17 cellular contexts compared by ENCODE assay signal in the genomic region with DNA sequence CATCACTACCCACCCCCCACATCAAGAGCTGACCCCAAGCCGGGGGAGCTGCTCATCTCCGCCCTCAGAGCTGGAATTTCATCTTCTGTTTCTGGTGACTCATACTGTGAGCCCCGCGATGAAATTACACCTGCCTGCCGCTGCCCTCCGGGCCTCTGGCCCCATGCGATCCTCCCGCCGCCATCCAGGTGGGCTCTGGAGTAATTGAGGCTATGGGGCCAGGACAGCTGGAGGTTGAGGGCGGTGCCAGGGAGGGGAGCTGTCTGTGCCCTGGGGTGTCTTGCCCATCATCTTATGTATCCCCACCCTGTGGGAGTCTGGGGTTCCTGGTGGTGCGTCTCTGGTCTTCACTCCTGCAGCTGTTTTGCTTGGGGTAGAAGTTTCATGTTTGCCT. TPM values are rescaled to one million over a fixed set of nuclear protein-coding genes. Genes with fewer than 3 reads are reported as not detected.
DNase-seq lines count a peak whose midpoint lies in the region; ATAC-seq and TF ChIP-seq lines count a peak whose summit lies in the region.
"Had no signal": no experiment of that assay in that cellular context is flagged by ENCODE, and none has a peak within 500 bp of the region (broad histone marks: within the 10 kb centered on the region; RNA-seq: fewer than 3 reads in every experiment).

No MANE protein-coding gene starts in this region.

- H3K4me2 ChIP-seq in neural progenitor cell = no peak overlapping the region

- peaks cover 13% of the 10 kb centered on the region for H3F3A ChIP-seq in neural progenitor cell (ENCODE audit: low read depth)

- H3K4me3 ChIP-seq in HEK293 (ENCODE audit: low read depth, low read length) = no peak overlapping the region
- no peak overlapping the region for H3K4me3 ChIP-seq in SJCRH30
- H3K4me3 ChIP-seq in neural progenitor cell = no peak overlapping the region
- H3K4me3 ChIP-seq: SJSA1 had no signal

- no peaks in the 10 kb centered on the region for H3K9me3 ChIP-seq in HEK293 (ENCODE audit: control insufficient read depth, insufficient read depth, low read depth, low read length)
- H3K9me3 ChIP-seq in SJCRH30 (replicated peaks) = no peaks in the 10 kb centered on the region
- no peaks in the 10 kb centered on the region for H3K9me3 ChIP-seq in neural progenitor cell (ENCODE audit: low read depth)
- H3K9me3 ChIP-seq: SJSA1 had no signal

- TF ChIP-seq CTCF in HEK293 (tag by site-specific recombination; IDR thresholded peaks at IDR 0.05) (no peak), neural progenitor cell (IDR thresholded peaks at IDR 0.05) (no peak)

- H3K27me3 Mint-ChIP-seq in neural progenitor cell (ENCODE audit: insufficient read depth, low read depth) = no peaks in the 10 kb centered on the region
- H3K27me3 Mint-ChIP-seq: activated T-helper 17 cell treated with anti-CD3 and anti-CD28 coated beads, Interleukin-2, amount 50 U/mL, for 72 hours had no signal

- DNase-seq in COLO668 (lab: John Stamatoyannopoulos, UW; ENCODE audit: unreplicated experiment) = peak; percentile 70
- DNase-seq in SJCRH30 = peak; percentile 53 to 61
- DNase-seq in neural progenitor cell (ENCODE audit: low spot score) = no peak
- DNase-seq in SKM-1 (lab: John Stamatoyannopoulos, UW; ENCODE audit: unreplicated experiment) = no peak
- DNase-seq in OCI-M1 (lab: John Stamatoyannopoulos, UW) = no peak
- no peak for DNase-seq in cerebellar cortex (ENCODE audit: low spot score)
- DNase-seq: effector CD4-positive, alpha-beta T cell; NCI-H1092; NCI-H510A had no signal

- CTCF ChIA-PET in HEK293 (lab: Yijun Ruan, JAX) = interaction anchor here (0.6 to 3.3 kb wide), 2 partner anchors 13 to 380 kb away, joined by 3 to 13 read pairs; no protein-coding TSS in a partner anchor

- no peak overlapping the region for H3K9ac ChIP-seq in neural progenitor cell

- H3K36me3 ChIP-seq in HEK293 (ENCODE audit: control insufficient read depth in 2 of 2, insufficient read depth in 1 of 2, low read length in 2 of 2) (no peaks in the 10 kb centered on the region; a peak in 1 of 3 replicates), SJCRH30 (peaks cover 21% of the 10 kb centered on the region), neural progenitor cell (no peaks in the 10 kb centered on the region)
- H3K36me3 ChIP-seq: SJSA1 had no signal

- POLR2A ChIA-PET in HEK293 (lab: Yijun Ruan, JAX) = interaction anchor here (1.1 to 1.2 kb wide), 2 partner anchors 10 to 11 kb away, joined by 3 read pairs; no protein-coding TSS in a partner anchor

- H3K27ac ChIP-seq in HEK293 (ENCODE audit: extremely low read depth, low read depth, low read length) (0 out of 2 replicates have a peak overlapping the region, but pooled peaks have one; percentile 14), SJCRH30 (no peak overlapping the region), neural progenitor cell (no peak overlapping the region)
- H3K27ac ChIP-seq: SJSA1 had no signal

- ATAC-seq in GM18907 (IDR thresholded peaks at IDR 0.05; ENCODE audit: unreplicated experiment) = no peak
- ATAC-seq: activated CD4-positive, CD25-positive, alpha-beta regulatory T cell treated with anti-CD3 and anti-CD28 coated beads, Interleukin-2, amount 50 U/mL, for 24 hours; activated T-helper 17 cell treated with anti-CD3 and anti-CD28 coated beads, Interleukin-2, amount 50 U/mL, for 72 hours; sciatic nerve had no signal

- H3K4me3 Mint-ChIP-seq in neural progenitor cell = peak overlapping the region; percentile 46
- H3K4me3 Mint-ChIP-seq: activated T-helper 17 cell treated with anti-CD3 and anti-CD28 coated beads, Interleukin-2, amount 50 U/mL, for 72 hours; central memory CD8-positive, alpha-beta T cell had no signal

- H3K79me2 ChIP-seq in neural progenitor cell (ENCODE audit: low read depth) = peaks cover 100% of the 10 kb centered on the region

- H2AFZ ChIP-seq in neural progenitor cell (replicated peaks) = no peak overlapping the region

- no peaks in the 10 kb centered on the region for H3K9me3 Mint-ChIP-seq in neural progenitor cell
- H3K9me3 Mint-ChIP-seq: activated T-helper 17 cell treated with anti-CD3 and anti-CD28 coated beads, Interleukin-2, amount 50 U/mL, for 72 hours; central memory CD8-positive, alpha-beta T cell; neural crest cell had no signal

- peaks cover 100% of the 10 kb centered on the region for H4K20me1 ChIP-seq in neural progenitor cell (ENCODE audit: low read depth)

- H3K4me1 ChIP-seq in HEK293 (ENCODE audit: control insufficient read depth, insufficient read depth, low read length) = peaks cover 6% of the 10 kb centered on the region; the same call in 1 of the 2 replicates
- H3K4me1 ChIP-seq in SJCRH30 = peaks cover 21% of the 10 kb centered on the region
- H3K4me1 ChIP-seq in neural progenitor cell = no peaks in the 10 kb centered on the region
- H3K4me1 ChIP-seq: SJSA1 had no signal

- H3K4me1 Mint-ChIP-seq in neural progenitor cell = peaks cover 34% of the 10 kb centered on the region
- H3K4me1 Mint-ChIP-seq: central memory CD8-positive, alpha-beta T cell had no signal

- peak overlapping the region; percentile 62 for H3K27ac Mint-ChIP-seq in neural progenitor cell
- H3K27ac Mint-ChIP-seq: activated T-helper 17 cell treated with anti-CD3 and anti-CD28 coated beads, Interleukin-2, amount 50 U/mL, for 72 hours had no signal

- H3K36me3 Mint-ChIP-seq in neural progenitor cell = peaks cover 7% of the 10 kb centered on the region

- no peaks in the 10 kb centered on the region for H3K27me3 ChIP-seq in SJCRH30
- no peaks in the 10 kb centered on the region for H3K27me3 ChIP-seq in neural progenitor cell
- H3K27me3 ChIP-seq: SJSA1 had no signal

TF ChIP-seq in HEK293, 187 proteins besides CTCF, POLR2A, EP300 and RAD21 (continues in another document):
- TF ChIP-seq ZNF677 (tag by site-specific recombination; IDR thresholded peaks at IDR 0.05) = no peak
- TF ChIP-seq SP7 (tag by site-specific recombination; IDR thresholded peaks at IDR 0.05) = 0 out of 2 replicates have a peak, but pooled peaks have one; percentile 29
- no peak for TF ChIP-seq KLF10 (tag by site-specific recombination; IDR thresholded peaks at IDR 0.05)
- TF ChIP-seq GLIS2 (tag by site-specific recombination; IDR thresholded peaks at IDR 0.05) = peak; percentile 40; the same call in 1 of the 2 replicates
- no peak for TF ChIP-seq ZNF610 (tag by site-specific recombination; IDR thresholded peaks at IDR 0.05; ENCODE audit: borderline replicate concordance)
- peak; percentile 93 for TF ChIP-seq ZIC2 (tag by site-specific recombination; IDR thresholded peaks at IDR 0.05)
- TF ChIP-seq, protein P1, sequence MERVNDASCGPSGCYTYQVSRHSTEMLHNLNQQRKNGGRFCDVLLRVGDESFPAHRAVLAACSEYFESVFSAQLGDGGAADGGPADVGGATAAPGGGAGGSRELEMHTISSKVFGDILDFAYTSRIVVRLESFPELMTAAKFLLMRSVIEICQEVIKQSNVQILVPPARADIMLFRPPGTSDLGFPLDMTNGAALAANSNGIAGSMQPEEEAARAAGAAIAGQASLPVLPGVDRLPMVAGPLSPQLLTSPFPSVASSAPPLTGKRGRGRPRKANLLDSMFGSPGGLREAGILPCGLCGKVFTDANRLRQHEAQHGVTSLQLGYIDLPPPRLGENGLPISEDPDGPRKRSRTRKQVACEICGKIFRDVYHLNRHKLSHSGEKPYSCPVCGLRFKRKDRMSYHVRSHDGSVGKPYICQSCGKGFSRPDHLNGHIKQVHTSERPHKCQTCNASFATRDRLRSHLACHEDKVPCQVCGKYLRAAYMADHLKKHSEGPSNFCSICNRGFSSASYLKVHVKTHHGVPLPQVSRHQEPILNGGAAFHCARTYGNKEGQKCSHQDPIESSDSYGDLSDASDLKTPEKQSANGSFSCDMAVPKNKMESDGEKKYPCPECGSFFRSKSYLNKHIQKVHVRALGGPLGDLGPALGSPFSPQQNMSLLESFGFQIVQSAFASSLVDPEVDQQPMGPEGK (tag by site-specific recombination; IDR thresholded peaks at IDR 0.05) = peak; percentile 29; the same call in 1 of the 2 replicates
- TF ChIP-seq GLIS1 (tag by site-specific recombination; IDR thresholded peaks at IDR 0.05) = 0 out of 2 replicates have a peak, but pooled peaks have one; percentile 40
- TF ChIP-seq, protein P2, sequence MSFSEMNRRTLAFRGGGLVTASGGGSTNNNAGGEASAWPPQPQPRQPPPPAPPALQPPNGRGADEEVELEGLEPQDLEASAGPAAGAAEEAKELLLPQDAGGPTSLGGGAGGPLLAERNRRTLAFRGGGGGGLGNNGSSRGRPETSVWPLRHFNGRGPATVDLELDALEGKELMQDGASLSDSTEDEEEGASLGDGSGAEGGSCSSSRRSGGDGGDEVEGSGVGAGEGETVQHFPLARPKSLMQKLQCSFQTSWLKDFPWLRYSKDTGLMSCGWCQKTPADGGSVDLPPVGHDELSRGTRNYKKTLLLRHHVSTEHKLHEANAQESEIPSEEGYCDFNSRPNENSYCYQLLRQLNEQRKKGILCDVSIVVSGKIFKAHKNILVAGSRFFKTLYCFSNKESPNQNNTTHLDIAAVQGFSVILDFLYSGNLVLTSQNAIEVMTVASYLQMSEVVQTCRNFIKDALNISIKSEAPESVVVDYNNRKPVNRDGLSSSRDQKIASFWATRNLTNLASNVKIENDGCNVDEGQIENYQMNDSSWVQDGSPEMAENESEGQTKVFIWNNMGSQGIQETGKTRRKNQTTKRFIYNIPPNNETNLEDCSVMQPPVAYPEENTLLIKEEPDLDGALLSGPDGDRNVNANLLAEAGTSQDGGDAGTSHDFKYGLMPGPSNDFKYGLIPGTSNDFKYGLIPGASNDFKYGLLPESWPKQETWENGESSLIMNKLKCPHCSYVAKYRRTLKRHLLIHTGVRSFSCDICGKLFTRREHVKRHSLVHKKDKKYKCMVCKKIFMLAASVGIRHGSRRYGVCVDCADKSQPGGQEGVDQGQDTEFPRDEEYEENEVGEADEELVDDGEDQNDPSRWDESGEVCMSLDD (tag by site-specific recombination; IDR thresholded peaks at IDR 0.05) = 0 out of 2 replicates have a peak, but pooled peaks have one; percentile 16
- TF ChIP-seq ZNF600 (tag by site-specific recombination; IDR thresholded peaks at IDR 0.05) = no peak
- no peak for TF ChIP-seq ZNF175 (tag by site-specific recombination; IDR thresholded peaks at IDR 0.05)
- TF ChIP-seq ZNF654 (tag by site-specific recombination; IDR thresholded peaks at IDR 0.05; ENCODE audit: low read depth) = no peak
- no peak for TF ChIP-seq ZNF302 (tag by site-specific recombination; IDR thresholded peaks at IDR 0.05; ENCODE audit: low read depth)
- TF ChIP-seq ZNF146 (tag by site-specific recombination; IDR thresholded peaks at IDR 0.05) = no peak
- no peak for TF ChIP-seq ZNF2 (tag by site-specific recombination; IDR thresholded peaks at IDR 0.05)
- no peak for TF ChIP-seq ZNF621 (tag by site-specific recombination; IDR thresholded peaks at IDR 0.05)
- no peak for TF ChIP-seq ZXDB (tag by site-specific recombination; IDR thresholded peaks at IDR 0.05)

RNA-seq across cellular contexts. Expression of a gene that starts 9.0 kb away (rescaled TPM):
- total RNA-seq in SJCRH30 (2014; rRNA removed; shearing (Covaris generic)) = 49.3 and 58.8 TPM in 2 replicates
- total RNA-seq in neural progenitor cell (ENCODE audit: low replicate concordance) = 25.6 and 48.5 TPM in 2 replicates

Comparison
In these comparisons a context has a peak if more than half of its experiments do, and no peak if none do; other contexts are left out.
1. DNase-seq: peak in COLO668 (single experiment) and SJCRH30 (2 of 2); none in neural progenitor cell (single experiment), SKM-1 (single experiment), OCI-M1 (single experiment) and cerebellar cortex (single experiment).